In the genomic region with DNA sequence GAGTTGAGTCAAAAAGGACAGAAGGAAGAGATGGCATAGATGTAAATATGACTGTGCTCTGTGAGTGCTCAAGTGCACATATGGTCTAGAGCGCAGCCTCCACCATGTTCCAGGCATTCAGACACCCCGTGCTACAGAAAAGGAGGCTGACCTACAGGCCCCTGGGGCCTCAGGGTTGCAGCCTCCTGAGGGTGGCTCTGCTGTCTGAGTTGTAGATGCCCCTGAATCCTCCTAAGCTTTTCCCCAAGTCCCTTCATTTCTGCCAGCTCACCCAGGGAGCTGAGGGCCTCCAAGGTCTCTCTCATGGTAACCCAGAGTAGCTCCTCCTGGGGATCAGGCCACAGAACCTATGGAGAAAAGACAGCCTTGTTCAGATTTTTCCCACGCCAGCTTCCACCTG, we compare ENCODE assay signal across 1 cellular context.
TF ChIP-seq lines count a peak whose summit lies in the region.

No MANE protein-coding gene starts in this region.

TF ChIP-seq in HCT116, 20 proteins besides CTCF, POLR2A, EP300 and RAD21 (continued from another document):
- TF ChIP-seq, protein P1, sequence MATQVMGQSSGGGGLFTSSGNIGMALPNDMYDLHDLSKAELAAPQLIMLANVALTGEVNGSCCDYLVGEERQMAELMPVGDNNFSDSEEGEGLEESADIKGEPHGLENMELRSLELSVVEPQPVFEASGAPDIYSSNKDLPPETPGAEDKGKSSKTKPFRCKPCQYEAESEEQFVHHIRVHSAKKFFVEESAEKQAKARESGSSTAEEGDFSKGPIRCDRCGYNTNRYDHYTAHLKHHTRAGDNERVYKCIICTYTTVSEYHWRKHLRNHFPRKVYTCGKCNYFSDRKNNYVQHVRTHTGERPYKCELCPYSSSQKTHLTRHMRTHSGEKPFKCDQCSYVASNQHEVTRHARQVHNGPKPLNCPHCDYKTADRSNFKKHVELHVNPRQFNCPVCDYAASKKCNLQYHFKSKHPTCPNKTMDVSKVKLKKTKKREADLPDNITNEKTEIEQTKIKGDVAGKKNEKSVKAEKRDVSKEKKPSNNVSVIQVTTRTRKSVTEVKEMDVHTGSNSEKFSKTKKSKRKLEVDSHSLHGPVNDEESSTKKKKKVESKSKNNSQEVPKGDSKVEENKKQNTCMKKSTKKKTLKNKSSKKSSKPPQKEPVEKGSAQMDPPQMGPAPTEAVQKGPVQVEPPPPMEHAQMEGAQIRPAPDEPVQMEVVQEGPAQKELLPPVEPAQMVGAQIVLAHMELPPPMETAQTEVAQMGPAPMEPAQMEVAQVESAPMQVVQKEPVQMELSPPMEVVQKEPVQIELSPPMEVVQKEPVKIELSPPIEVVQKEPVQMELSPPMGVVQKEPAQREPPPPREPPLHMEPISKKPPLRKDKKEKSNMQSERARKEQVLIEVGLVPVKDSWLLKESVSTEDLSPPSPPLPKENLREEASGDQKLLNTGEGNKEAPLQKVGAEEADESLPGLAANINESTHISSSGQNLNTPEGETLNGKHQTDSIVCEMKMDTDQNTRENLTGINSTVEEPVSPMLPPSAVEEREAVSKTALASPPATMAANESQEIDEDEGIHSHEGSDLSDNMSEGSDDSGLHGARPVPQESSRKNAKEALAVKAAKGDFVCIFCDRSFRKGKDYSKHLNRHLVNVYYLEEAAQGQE (IDR thresholded peaks at IDR 0.05; ENCODE audit: low read depth) = no peak
- no peak for TF ChIP-seq EZH2phosphoT487 (IDR thresholded peaks at IDR 0.05; ENCODE audit: borderline replicate concordance)
- no peak for TF ChIP-seq EGR1 (IDR thresholded peaks at IDR 0.05; ENCODE audit: low read depth)
- TF ChIP-seq, protein P2, sequence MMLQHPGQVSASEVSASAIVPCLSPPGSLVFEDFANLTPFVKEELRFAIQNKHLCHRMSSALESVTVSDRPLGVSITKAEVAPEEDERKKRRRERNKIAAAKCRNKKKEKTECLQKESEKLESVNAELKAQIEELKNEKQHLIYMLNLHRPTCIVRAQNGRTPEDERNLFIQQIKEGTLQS (IDR thresholded peaks at IDR 0.05) = no peak
- no peak for TF ChIP-seq TCF7L2 (IDR thresholded peaks at IDR 0.05; ENCODE audit: borderline replicate concordance, extremely low read depth, insufficient read depth, insufficient read length)
- TF ChIP-seq, protein P3, sequence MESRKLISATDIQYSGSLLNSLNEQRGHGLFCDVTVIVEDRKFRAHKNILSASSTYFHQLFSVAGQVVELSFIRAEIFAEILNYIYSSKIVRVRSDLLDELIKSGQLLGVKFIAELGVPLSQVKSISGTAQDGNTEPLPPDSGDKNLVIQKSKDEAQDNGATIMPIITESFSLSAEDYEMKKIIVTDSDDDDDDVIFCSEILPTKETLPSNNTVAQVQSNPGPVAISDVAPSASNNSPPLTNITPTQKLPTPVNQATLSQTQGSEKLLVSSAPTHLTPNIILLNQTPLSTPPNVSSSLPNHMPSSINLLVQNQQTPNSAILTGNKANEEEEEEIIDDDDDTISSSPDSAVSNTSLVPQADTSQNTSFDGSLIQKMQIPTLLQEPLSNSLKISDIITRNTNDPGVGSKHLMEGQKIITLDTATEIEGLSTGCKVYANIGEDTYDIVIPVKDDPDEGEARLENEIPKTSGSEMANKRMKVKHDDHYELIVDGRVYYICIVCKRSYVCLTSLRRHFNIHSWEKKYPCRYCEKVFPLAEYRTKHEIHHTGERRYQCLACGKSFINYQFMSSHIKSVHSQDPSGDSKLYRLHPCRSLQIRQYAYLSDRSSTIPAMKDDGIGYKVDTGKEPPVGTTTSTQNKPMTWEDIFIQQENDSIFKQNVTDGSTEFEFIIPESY (IDR thresholded peaks at IDR 0.05; ENCODE audit: extremely low read depth, insufficient replicate concordance, low read length) = no peak
- TF ChIP-seq SP1 (IDR thresholded peaks at IDR 0.05; ENCODE audit: low read depth) = no peak
